7 cellular contexts compared by ENCODE assay signal in genomic region chr2:100248556-100248955, GRCh38.
DNase-seq lines count a peak whose midpoint lies in the region; ATAC-seq and TF ChIP-seq lines count a peak whose summit lies in the region.
"Not testable (repeated sequence)": the region's sequence is repeated elsewhere in the genome, so short reads cannot be mapped to it uniquely, and the experiment has no call there.

No MANE protein-coding gene starts in this region.

- H3K27me3 ChIP-seq in BLaER1 treated with 17β-estradiol and CSF1 and Interleukin-3, amounts not matched to agents 10 nM and 100 nM; OCI-LY3 (ENCODE audit: low read depth, low read length): not testable (repeated sequence)

- H2AFZ ChIP-seq in OCI-LY3 (ENCODE audit: low read depth, low read length) = not testable (repeated sequence)

- TF ChIP-seq CTCF in OCI-LY3 (IDR thresholded peaks at IDR 0.05; ENCODE audit: low read depth, low read length); activated B cell treated with CpG ODN at 0.5 μM for 24 hours (IDR thresholded peaks at IDR 0.05); osteocyte (IDR thresholded peaks at IDR 0.05): not testable (repeated sequence)

- not testable (repeated sequence) for H3K9me3 Mint-ChIP-seq in IgD-negative memory B cell; activated B cell treated with CpG ODN at 0.5 μM for 24 hours; osteocyte (ENCODE audit: unreplicated experiment); stimulated activated memory B cell treated with anti-CD40 and anti-IgM and Interleukin-4, amounts not matched to agents 10 μg/mL and 1 μg/mL and 100 μg/mL, for 72 hours

- not testable (repeated sequence) for ATAC-seq in activated B cell treated with CpG ODN at 0.5 μM for 24 hours (ENCODE audit: low read depth); stimulated activated memory B cell treated with anti-CD40 and anti-IgM and Interleukin-4, amounts not matched to agents 10 μg/mL and 1 μg/mL and 100 μg/mL, for 72 hours

- peak overlapping the region in 1 of 11 experiments; percentile 52; a peak in 2 of 22 replicates for H3K9ac ChIP-seq in BLaER1 treated with 17β-estradiol and CSF1 and Interleukin-3, amounts not matched to agents 10 nM and 100 nM
- H3K9ac ChIP-seq in OCI-LY3 (ENCODE audit: low read length) = not testable (repeated sequence)

- H3K79me2 ChIP-seq in OCI-LY3 (ENCODE audit: low read length) = not testable (repeated sequence)

- peak overlapping the region in 8 of 11 experiments; percentile 77 to 91 (median 82); a peak in 17 of 22 replicates for H3K4me2 ChIP-seq in BLaER1 treated with 17β-estradiol and CSF1 and Interleukin-3, amounts not matched to agents 10 nM and 100 nM
- peak overlapping the region; percentile 83 for H3K4me2 ChIP-seq in OCI-LY3 (ENCODE audit: low read length)

- not testable (repeated sequence) for H3K4me3 ChIP-seq in BLaER1 treated with 17β-estradiol and CSF1 and Interleukin-3, amounts not matched to agents 10 nM and 100 nM
- H3K4me3 ChIP-seq in OCI-LY3 (ENCODE audit: low read length) = peak overlapping the region; percentile 46

- H3K36me3 ChIP-seq in BLaER1 treated with 17β-estradiol and CSF1 and Interleukin-3, amounts not matched to agents 10 nM and 100 nM; OCI-LY3 (replicated peaks; ENCODE audit: low read depth, low read length): not testable (repeated sequence)

- CTCF ChIA-PET in activated B cell treated with CpG ODN at 0.5 μM for 24 hours (lab: Charles Lee) = interaction anchor here (4.6 to 7.9 kb wide), 3 partner anchors 13 to 107 kb away, joined by 19 to 53 read pairs (median 41); partner anchors contain the start of gene AFF3

- H3K27ac ChIP-seq in BLaER1 treated with 17β-estradiol and CSF1 and Interleukin-3, amounts not matched to agents 10 nM and 100 nM = peak overlapping the region in 8 of 11 experiments; percentile 50 to 85 (median 78); a peak in 13 of 22 replicates
- H3K27ac ChIP-seq in OCI-LY3 (ENCODE audit: low read length) = peak overlapping the region; percentile 76

- H3K9me3 ChIP-seq in BLaER1 treated with 17β-estradiol and CSF1 and Interleukin-3, amounts not matched to agents 10 nM and 100 nM (replicated peaks in 1 of 11); OCI-LY3 (ENCODE audit: insufficient read depth, low read length): not testable (repeated sequence)

- peaks cover 42 to 71% (median 62%) of the 10 kb centered on the region in 10 experiments for H3K4me1 ChIP-seq in BLaER1 treated with 17β-estradiol and CSF1 and Interleukin-3, amounts not matched to agents 10 nM and 100 nM
- H3K4me1 ChIP-seq in OCI-LY3 (ENCODE audit: low read length) = peaks cover 75% of the 10 kb centered on the region

- H3K4me1 Mint-ChIP-seq in IgD-negative memory B cell (peaks cover 38 to 44% (median 40%) of the 10 kb centered on the region in 3 donors), activated B cell treated with CpG ODN at 0.5 μM for 24 hours (peaks cover 81% of the 10 kb centered on the region)
- not testable (repeated sequence) for H3K4me1 Mint-ChIP-seq in osteocyte (ENCODE audit: unreplicated experiment)
- H3K4me1 Mint-ChIP-seq in stimulated activated memory B cell treated with anti-CD40 and anti-IgM and Interleukin-4, amounts not matched to agents 10 μg/mL and 1 μg/mL and 100 μg/mL, for 72 hours = peaks cover 69% of the 10 kb centered on the region

- not testable (repeated sequence) for H4K20me1 ChIP-seq in BLaER1 treated with 17β-estradiol and CSF1 and Interleukin-3, amounts not matched to agents 10 nM and 100 nM; OCI-LY3 (ENCODE audit: insufficient read depth, low read length)

- not testable (repeated sequence) for H3K36me3 Mint-ChIP-seq in IgD-negative memory B cell; activated B cell treated with CpG ODN at 0.5 μM for 24 hours (ENCODE audit: low read depth); osteocyte (ENCODE audit: unreplicated experiment); stimulated activated memory B cell treated with anti-CD40 and anti-IgM and Interleukin-4, amounts not matched to agents 10 μg/mL and 1 μg/mL and 100 μg/mL, for 72 hours

- intact Hi-C loops in activated B cell treated with CpG ODN at 0.5 μM for 24 hours (cut with micrococcal nuclease) = loop anchor here (5.0 to 10.0 kb wide), 4 partner anchors 321 to 1059 kb away; partner anchors contain the start of gene RNF149
- intact Hi-C loops in cardiac septum (cut with DNase I) = not testable (repeated sequence)

- H3K4me3 Mint-ChIP-seq in IgD-negative memory B cell = peak overlapping the region in 3 of 4 donors; percentile 59 to 81 (median 76)
- not testable (repeated sequence) for H3K4me3 Mint-ChIP-seq in activated B cell treated with CpG ODN at 0.5 μM for 24 hours; osteocyte (ENCODE audit: unreplicated experiment); stimulated activated memory B cell treated with anti-CD40 and anti-IgM and Interleukin-4, amounts not matched to agents 10 μg/mL and 1 μg/mL and 100 μg/mL, for 72 hours

- POLR2A ChIA-PET in activated B cell treated with CpG ODN at 0.5 μM for 24 hours (lab: Charles Lee) = interaction anchor here (0.6 to 8.3 kb wide), 9 partner anchors 13 to 315 kb away, joined by 3 to 135 read pairs (median 17); partner anchors contain the start of genes AFF3 and PDCL3

- H3K27me3 Mint-ChIP-seq in IgD-negative memory B cell = peaks cover 35% of the 10 kb centered on the region
- not testable (repeated sequence) for H3K27me3 Mint-ChIP-seq in activated B cell treated with CpG ODN at 0.5 μM for 24 hours; osteocyte (ENCODE audit: unreplicated experiment); stimulated activated memory B cell treated with anti-CD40 and anti-IgM and Interleukin-4, amounts not matched to agents 10 μg/mL and 1 μg/mL and 100 μg/mL, for 72 hours

- not testable (repeated sequence) for DNase-seq in activated B cell treated with CpG ODN at 0.5 μM for 24 hours
- DNase-seq in cardiac septum (ENCODE audit: low spot score) = peak; percentile 31
- peak; percentile 40 for DNase-seq in osteocyte (ENCODE audit: extremely low spot score, unreplicated experiment)

- H3K27ac Mint-ChIP-seq in IgD-negative memory B cell (peak overlapping the region in 2 of 3 donors; percentile 63 to 98), activated B cell treated with CpG ODN at 0.5 μM for 24 hours (peak overlapping the region; percentile 74)
- H3K27ac Mint-ChIP-seq in osteocyte (ENCODE audit: unreplicated experiment) = not testable (repeated sequence)
- H3K27ac Mint-ChIP-seq in stimulated activated memory B cell treated with anti-CD40 and anti-IgM and Interleukin-4, amounts not matched to agents 10 μg/mL and 1 μg/mL and 100 μg/mL, for 72 hours = peak overlapping the region; percentile 8
